ENCODE assay signal across 9 cellular contexts in the genomic region with DNA sequence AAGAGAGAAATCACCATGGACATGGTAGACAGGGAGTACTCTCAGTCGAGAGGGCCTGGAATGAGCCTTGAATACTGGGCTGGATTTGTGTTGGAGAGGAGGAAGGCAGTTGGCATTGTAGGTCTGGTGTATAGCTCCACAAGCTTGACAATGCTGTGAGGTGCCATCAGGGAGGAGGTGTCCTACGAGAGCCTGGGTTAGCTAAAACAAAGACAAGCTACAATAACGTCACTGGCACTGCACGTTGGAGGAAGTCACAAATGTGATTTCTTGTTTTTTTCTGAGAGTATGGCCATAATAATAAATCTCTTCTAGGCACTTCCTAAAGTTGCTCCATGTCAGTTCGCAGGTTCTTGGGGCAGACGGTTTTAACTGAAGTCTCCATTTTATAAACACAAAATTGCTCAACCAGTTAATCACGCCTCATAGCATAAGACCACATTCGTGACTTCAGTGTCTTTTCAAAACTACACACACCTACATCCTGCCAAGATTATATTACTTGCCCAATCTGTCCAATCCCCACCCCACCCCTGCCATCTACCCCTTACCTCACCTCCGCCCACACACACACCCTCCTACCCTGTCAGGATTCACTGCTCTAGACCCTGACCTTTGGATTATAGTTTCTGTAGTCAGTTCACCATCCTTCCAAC. TPM values are rescaled to one million over a fixed set of nuclear protein-coding genes. Genes with fewer than 3 reads are reported as not detected.
DNase-seq lines count a peak whose midpoint lies in the region; ATAC-seq and TF ChIP-seq lines count a peak whose summit lies in the region.
"Had no signal": no experiment of that assay in that cellular context is flagged by ENCODE, and none has a peak within 500 bp of the region (broad histone marks: within the 10 kb centered on the region; RNA-seq: fewer than 3 reads in every experiment).

No MANE protein-coding gene starts in this region.

- peak overlapping the region; percentile 24 for H3K27ac Mint-ChIP-seq in T-helper 1 cell treated with Interleukin-12 subunit alpha and Interleukin-12 subunit beta and Interleukin-4 antibody, amounts not matched to agents 30 μg/mL and 1 μg/mL, for 36 hours
- peak overlapping the region; percentile 92 for H3K27ac Mint-ChIP-seq in stimulated activated naive CD8-positive, alpha-beta T cell treated with anti-CD3 and anti-CD28 coated beads, Interleukin-15, Interleukin-2, amounts not matched to agents 100 ng/mL and 50 ng/mL, for 24 hours

- H3K9me3 ChIP-seq in BE2C: no peaks in the 10 kb centered on the region

- no peak for TF ChIP-seq CTCF in BE2C (IDR thresholded peaks at IDR 0.05; ENCODE audit: low read depth, low read length)

- peaks cover 13% of the 10 kb centered on the region for H3K9me3 Mint-ChIP-seq in T-helper 1 cell treated with Interleukin-12 subunit alpha and Interleukin-12 subunit beta and Interleukin-4 antibody, amounts not matched to agents 30 μg/mL and 1 μg/mL, for 36 hours
- H3K9me3 Mint-ChIP-seq in stimulated activated naive CD8-positive, alpha-beta T cell treated with anti-CD3 and anti-CD28 coated beads, Interleukin-15, Interleukin-2, amounts not matched to agents 100 ng/mL and 50 ng/mL, for 24 hours: no peaks in the 10 kb centered on the region

- DNase-seq in activated CD8-positive, alpha-beta memory T cell treated with anti-CD3 and anti-CD28 coated beads for 24 hours: peak; percentile 77
- no peak for DNase-seq in activated CD8-positive, alpha-beta memory T cell treated with anti-CD3 and anti-CD28 coated beads, Interleukin-2, amount 50 U/mL, for 48 hours
- DNase-seq in germinal center (ENCODE audit: low spot score) (peak; percentile 64), BE2C (no peak)
- DNase-seq: NCI-H1694 treated with DMSO at 0.1 percent for 48 hours had no signal

- H3K4me1 Mint-ChIP-seq in T-helper 1 cell treated with Interleukin-12 subunit alpha and Interleukin-12 subunit beta and Interleukin-4 antibody, amounts not matched to agents 30 μg/mL and 1 μg/mL, for 36 hours (ENCODE audit: low read depth): peaks cover 64% of the 10 kb centered on the region
- peaks cover 100% of the 10 kb centered on the region for H3K4me1 Mint-ChIP-seq in stimulated activated naive CD8-positive, alpha-beta T cell treated with anti-CD3 and anti-CD28 coated beads, Interleukin-15, Interleukin-2, amounts not matched to agents 100 ng/mL and 50 ng/mL, for 24 hours (ENCODE audit: low read depth)

- H3K4me3 Mint-ChIP-seq in T-helper 1 cell treated with Interleukin-12 subunit alpha and Interleukin-12 subunit beta and Interleukin-4 antibody, amounts not matched to agents 30 μg/mL and 1 μg/mL, for 36 hours: no peak overlapping the region
- peak overlapping the region; percentile 78 for H3K4me3 Mint-ChIP-seq in stimulated activated naive CD8-positive, alpha-beta T cell treated with anti-CD3 and anti-CD28 coated beads, Interleukin-15, Interleukin-2, amounts not matched to agents 100 ng/mL and 50 ng/mL, for 24 hours

- H3K36me3 Mint-ChIP-seq in T-helper 1 cell treated with Interleukin-12 subunit alpha and Interleukin-12 subunit beta and Interleukin-4 antibody, amounts not matched to agents 30 μg/mL and 1 μg/mL, for 36 hours (ENCODE audit: low read depth): peaks cover 20% of the 10 kb centered on the region
- H3K36me3 Mint-ChIP-seq in stimulated activated naive CD8-positive, alpha-beta T cell treated with anti-CD3 and anti-CD28 coated beads, Interleukin-15, Interleukin-2, amounts not matched to agents 100 ng/mL and 50 ng/mL, for 24 hours (ENCODE audit: low read depth): no peaks in the 10 kb centered on the region

- H3K27me3 ChIP-seq in BE2C: peaks cover 3% of the 10 kb centered on the region

- no peak for ATAC-seq in GM18858 (IDR thresholded peaks at IDR 0.05; ENCODE audit: unreplicated experiment)
- ATAC-seq in HG03457 (IDR thresholded peaks at IDR 0.05; ENCODE audit: unreplicated experiment): no peak

- no peak overlapping the region for H3K4me3 ChIP-seq in BE2C (ENCODE audit: low read depth, low read length)

- H3K27me3 Mint-ChIP-seq in T-helper 1 cell treated with Interleukin-12 subunit alpha and Interleukin-12 subunit beta and Interleukin-4 antibody, amounts not matched to agents 30 μg/mL and 1 μg/mL, for 36 hours (ENCODE audit: low read depth): no peaks in the 10 kb centered on the region
- H3K27me3 Mint-ChIP-seq in stimulated activated naive CD8-positive, alpha-beta T cell treated with anti-CD3 and anti-CD28 coated beads, Interleukin-15, Interleukin-2, amounts not matched to agents 100 ng/mL and 50 ng/mL, for 24 hours: no peaks in the 10 kb centered on the region

- H3K4me1 ChIP-seq in BE2C: no peaks in the 10 kb centered on the region

- no peaks in the 10 kb centered on the region for H3K36me3 ChIP-seq in BE2C

RNA-seq across cellular contexts. Expression of gene HLA-DMB, which starts 4.4 kb away (rescaled TPM):
- not detected for polyA plus RNA-seq in BE2C (2012; ENCODE audit: insufficient read depth, insufficient read length, low read depth)

RNA-seq across cellular contexts. Expression of gene HLA-DMA, which starts 7.7 kb away (rescaled TPM):
- 0.56 TPM for polyA plus RNA-seq in BE2C (2012; ENCODE audit: insufficient read depth, insufficient read length, low read depth)

RNA-seq across cellular contexts. Expression of gene BRD2, which starts 23.2 kb away (rescaled TPM):
- polyA plus RNA-seq in BE2C (2012; ENCODE audit: insufficient read depth, insufficient read length, low read depth): 257 TPM

Comparison
In these comparisons a context has a peak if more than half of its experiments do, and no peak if none do; other contexts are left out.
1. DNase-seq: peak in activated CD8-positive, alpha-beta memory T cell treated with anti-CD3 and anti-CD28 coated beads for 24 hours (single experiment) and germinal center (single experiment); none in activated CD8-positive, alpha-beta memory T cell treated with anti-CD3 and anti-CD28 coated beads, Interleukin-2, amount 50 U/mL, for 48 hours (single experiment) and BE2C (single experiment).